ENCODE assay signal across 8 cellular contexts in genomic region chr7:140479739-140480084, GRCh38. TPM values are rescaled to one million over a fixed set of nuclear protein-coding genes. Genes with fewer than 3 reads are reported as not detected.
A peak's percentile ranks its signal among the peaks of the same experiment; 100 is the strongest.
DNase-seq lines count a peak whose midpoint lies in the region; ATAC-seq and TF ChIP-seq lines count a peak whose summit lies in the region.

No MANE protein-coding gene starts in this region.

- TF ChIP-seq POLR2A in right lobe of liver (IDR thresholded peaks at IDR 0.05) (no peak), upper lobe of left lung (IDR thresholded peaks at IDR 0.05) (no peak)

- ATAC-seq in right lobe of liver (no peak), upper lobe of left lung (ENCODE audit: low FRiP score in 2 of 2) (no peak), mucosa of descending colon (no peak), GM21723 (IDR thresholded peaks at IDR 0.05; ENCODE audit: unreplicated experiment) (no peak)

- H3K4me3 Mint-ChIP-seq in activated naive CD4-positive, alpha-beta T cell treated with anti-CD3 and anti-CD28 coated beads for 36 hours, result peak overlapping the region; percentile 95

- peak overlapping the region; percentile 90 for H3K9ac ChIP-seq in adipocyte (ENCODE audit: low read length)

- peaks cover 29% of the 10 kb centered on the region for H3K4me1 Mint-ChIP-seq in activated naive CD4-positive, alpha-beta T cell treated with anti-CD3 and anti-CD28 coated beads for 36 hours (ENCODE audit: low read depth)

- intact Hi-C loops in activated naive CD4-positive, alpha-beta T cell treated with anti-CD3 and anti-CD28 coated beads for 36 hours (cut with micrococcal nuclease), result loop anchor here (1.0 to 5.0 kb wide), 9 partner anchors 81 to 1382 kb away; partner anchors contain the start of genes MRPS33, NDUFB2 and SLC37A3
- intact Hi-C loops in right lobe of liver (cut with DNase I), result no loop called here
- intact Hi-C loops in mucosa of descending colon (cut with DNase I, micrococcal nuclease), result no loop called here

- H3K27me3 Mint-ChIP-seq in activated naive CD4-positive, alpha-beta T cell treated with anti-CD3 and anti-CD28 coated beads for 36 hours (ENCODE audit: low read depth), result no peaks in the 10 kb centered on the region

- no peaks in the 10 kb centered on the region for H3K9me3 Mint-ChIP-seq in activated naive CD4-positive, alpha-beta T cell treated with anti-CD3 and anti-CD28 coated beads for 36 hours

- peaks cover 2% of the 10 kb centered on the region for H3K36me3 Mint-ChIP-seq in activated naive CD4-positive, alpha-beta T cell treated with anti-CD3 and anti-CD28 coated beads for 36 hours (ENCODE audit: low read depth)

- CTCF ChIA-PET in activated naive CD4-positive, alpha-beta T cell treated with anti-CD3 and anti-CD28 coated beads for 36 hours (lab: Charles Lee), result interaction anchor here (0.6 kb wide), 1 partner anchor 57 kb away, joined by 6 read pairs; no protein-coding TSS in a partner anchor

- no peak for DNase-seq in activated naive CD4-positive, alpha-beta T cell treated with anti-CD3 and anti-CD28 coated beads for 36 hours
- DNase-seq in activated naive CD4-positive, alpha-beta T cell (lab: John Stamatoyannopoulos, UW), result no peak
- no peak for DNase-seq in adipocyte (ENCODE audit: low read depth)
- no peak for DNase-seq in right lobe of liver
- DNase-seq in upper lobe of left lung, result no peak
- DNase-seq in mucosa of descending colon, result no peak
- DNase-seq in midbrain (lab: John Stamatoyannopoulos, UW), result no peak

- no peak for TF ChIP-seq EP300 in upper lobe of left lung (IDR thresholded peaks at IDR 0.05)

- WGBS in right lobe of liver (ENCODE audit: insufficient coverage, low coverage, low lambda C conversion rate, missing lambda C conversion rate), result 0% methylated on average over 2 of the region's 2 CpGs
- whole genome bisulfite sequencing in upper lobe of left lung, 2 donors, result 0% methylated on average over 2 of the region's 2 CpGs

- H3K27ac ChIP-seq in right lobe of liver (peak overlapping the region; percentile 85 to 93 (median 88)), upper lobe of left lung (peak overlapping the region; percentile 84 to 95 (median 94))

- H3K36me3 ChIP-seq in adipocyte (ENCODE audit: control insufficient read depth, insufficient read depth, low read length, severe bottlenecking) (no peaks in the 10 kb centered on the region), right lobe of liver (no peaks in the 10 kb centered on the region), upper lobe of left lung (no peaks in the 10 kb centered on the region), mucosa of descending colon (ENCODE audit: low read depth) (no peaks in the 10 kb centered on the region)

- H3K4me3 ChIP-seq in adipocyte (ENCODE audit: low read length) (peak overlapping the region; percentile 92), right lobe of liver (peak overlapping the region; percentile 93 to 96 (median 94)), upper lobe of left lung (peak overlapping the region; percentile 69 to 100 (median 94)), mucosa of descending colon (no peak overlapping the region)

- H3K4me1 ChIP-seq in adipocyte (ENCODE audit: control insufficient read depth, insufficient read depth, low read length) (peaks cover 7% of the 10 kb centered on the region), right lobe of liver (peaks cover 0 to 28% (median 7%) of the 10 kb centered on the region in 4 donors), upper lobe of left lung (peaks cover 16 to 33% (median 22%) of the 10 kb centered on the region in 4 donors), mucosa of descending colon (ENCODE audit: low read depth) (peaks cover 24% of the 10 kb centered on the region)

- H3K27me3 ChIP-seq in adipocyte (replicated peaks; ENCODE audit: control insufficient read depth, insufficient read depth, low read length) (no peaks in the 10 kb centered on the region), right lobe of liver (no peaks in the 10 kb centered on the region), upper lobe of left lung (no peaks in the 10 kb centered on the region)

- H3K9me3 ChIP-seq in adipocyte (ENCODE audit: control insufficient read depth, low read length) (no peaks in the 10 kb centered on the region), right lobe of liver (no peaks in the 10 kb centered on the region), upper lobe of left lung (no peaks in the 10 kb centered on the region), mucosa of descending colon (no peaks in the 10 kb centered on the region)

- TF ChIP-seq CTCF in right lobe of liver (IDR thresholded peaks at IDR 0.05) (no peak), upper lobe of left lung (IDR thresholded peaks at IDR 0.05) (no peak), mucosa of descending colon (IDR thresholded peaks at IDR 0.05) (no peak)

- H3K27ac Mint-ChIP-seq in activated naive CD4-positive, alpha-beta T cell treated with anti-CD3 and anti-CD28 coated beads for 36 hours, result peak overlapping the region; percentile 91

RNA-seq across cellular contexts. Expression of gene MKRN1, which starts 0.4 kb away (rescaled TPM):
- 10 to 100 TPM; 77.6 to 78.6 TPM for total RNA-seq in activated naive CD4-positive, alpha-beta T cell treated with anti-CD3 and anti-CD28 coated beads for 36 hours
- total RNA-seq in right lobe of liver, result 10 to 100 TPM; 27.0 to 49.3 (median 32.8) TPM
- 100 to 1,000 TPM in 3 of 6 donors, 10 to 100 TPM in 3; 64.9 to 123 (median 97.9) TPM for total RNA-seq in upper lobe of left lung
- 100 to 1,000 TPM; 169 to 263 (median 188) TPM for total RNA-seq in mucosa of descending colon
